Comparison of ENCODE assay signal across 20 cellular contexts in genomic region chr1:245301921-245302320, GRCh38.
"Had no signal": no experiment of that assay in that cellular context is flagged by ENCODE, and none has a peak within 500 bp of the region (broad histone marks: within the 10 kb centered on the region; RNA-seq: fewer than 3 reads in every experiment).

No MANE protein-coding gene starts in this region.

- H3K36me3 Mint-ChIP-seq: activated naive CD4-positive, alpha-beta T cell treated with anti-CD3 and anti-CD28 coated beads, Interleukin-2, amount 50 U/mL, for 24 hours; natural killer cell treated with Interleukin-12 subunit alpha and Interleukin-12 subunit beta and Interleukin-15 and Interleukin-18, amount 100 ng/mL, for 72 hours had no signal

- H3K4me1 Mint-ChIP-seq: activated naive CD4-positive, alpha-beta T cell treated with anti-CD3 and anti-CD28 coated beads, Interleukin-2, amount 50 U/mL, for 24 hours had no signal

- H3K9me3 ChIP-seq: left ventricle myocardium inferior, pancreas, psoas muscle, upper lobe of left lung had no signal

- H3K27ac ChIP-seq: foreskin keratinocyte, psoas muscle, upper lobe of left lung had no signal

- H3K9me3 Mint-ChIP-seq: activated naive CD4-positive, alpha-beta T cell treated with anti-CD3 and anti-CD28 coated beads, Interleukin-2, amount 50 U/mL, for 24 hours; activated T-helper 1 cell treated with anti-CD3 and anti-CD28 coated beads, Interleukin-12 subunit alpha, Interleukin-12 subunit beta, Interleukin-2, Interleukin-4 antibody, amounts not matched to agents 30 ng/mL and 10 ng/mL and 1 ng/mL, durations not matched to agents 14 hours and 24 hours and 36 hours; natural killer cell treated with Interleukin-12 subunit alpha and Interleukin-12 subunit beta and Interleukin-15 and Interleukin-18, amount 100 ng/mL, for 72 hours; T-helper 1 cell treated with Interleukin-12 subunit alpha and Interleukin-12 subunit beta and Interleukin-4 antibody, amounts not matched to agents 30 μg/mL and 1 μg/mL, for 36 hours had no signal

- H3K4me3 Mint-ChIP-seq: activated CD8-positive, alpha-beta T cell treated with anti-CD3 and anti-CD28 coated beads for 36 hours; activated naive CD4-positive, alpha-beta T cell treated with anti-CD3 and anti-CD28 coated beads, Interleukin-2, amount 50 U/mL, for 24 hours; activated T-helper 1 cell treated with anti-CD3 and anti-CD28 coated beads, Interleukin-12 subunit alpha, Interleukin-12 subunit beta, Interleukin-2, Interleukin-4 antibody, amounts not matched to agents 30 ng/mL and 10 ng/mL and 1 ng/mL, durations not matched to agents 14 hours and 24 hours and 36 hours; natural killer cell treated with Interleukin-12 subunit alpha and Interleukin-12 subunit beta and Interleukin-15 and Interleukin-18, amount 100 ng/mL, for 72 hours; T-helper 1 cell treated with Interleukin-12 subunit alpha and Interleukin-12 subunit beta and Interleukin-4 antibody, amounts not matched to agents 30 μg/mL and 1 μg/mL, for 36 hours had no signal

- H3K27me3 ChIP-seq: foreskin keratinocyte, upper lobe of left lung had no signal

- DNase-seq: activated CD4-positive, alpha-beta T cell treated with anti-CD3 and anti-CD28 coated beads for 4 hours; activated CD4-positive, CD25-positive, alpha-beta regulatory T cell; activated CD8-positive, alpha-beta T cell treated with anti-CD3 and anti-CD28 coated beads for 36 hours; activated gamma-delta T cell; aorta; foreskin keratinocyte; kidney glomerular epithelial cell; left ventricle myocardium inferior; mammary epithelial cell; psoas muscle; right cardiac atrium; stimulated activated CD4-positive, alpha-beta T cell treated with anti-CD3 and anti-CD28 coated beads, Interleukin-4, amount 100 ng/mL, for 24 hours; stimulated activated naive CD4-positive, alpha-beta T cell treated with Interleukin-2 at 50 U/mL for 16 hours; T1000; upper lobe of left lung had no signal

- H3K36me3 ChIP-seq: left ventricle myocardium inferior, pancreas, upper lobe of left lung had no signal

- H3K4me3 ChIP-seq: pancreas, psoas muscle had no signal

- H3K27ac Mint-ChIP-seq: activated CD8-positive, alpha-beta T cell treated with anti-CD3 and anti-CD28 coated beads for 36 hours; activated naive CD4-positive, alpha-beta T cell treated with anti-CD3 and anti-CD28 coated beads, Interleukin-2, amount 50 U/mL, for 24 hours; activated T-helper 1 cell treated with anti-CD3 and anti-CD28 coated beads, Interleukin-12 subunit alpha, Interleukin-12 subunit beta, Interleukin-2, Interleukin-4 antibody, amounts not matched to agents 30 ng/mL and 10 ng/mL and 1 ng/mL, durations not matched to agents 14 hours and 24 hours and 36 hours; natural killer cell treated with Interleukin-12 subunit alpha and Interleukin-12 subunit beta and Interleukin-15 and Interleukin-18, amount 100 ng/mL, for 72 hours; T-helper 1 cell treated with Interleukin-12 subunit alpha and Interleukin-12 subunit beta and Interleukin-4 antibody, amounts not matched to agents 30 μg/mL and 1 μg/mL, for 36 hours had no signal
